Comparison of ENCODE assay signal across 18 cellular contexts in genomic region chr4:183165371-183165770, GRCh38.
DNase-seq lines count a peak whose midpoint lies in the region; ATAC-seq and TF ChIP-seq lines count a peak whose summit lies in the region.
"Had no signal": no experiment of that assay in that cellular context is flagged by ENCODE, and none has a peak within 500 bp of the region (broad histone marks: within the 10 kb centered on the region; RNA-seq: fewer than 3 reads in every experiment).

No MANE protein-coding gene starts in this region.

- peak; percentile 77 for ATAC-seq in upper lobe of right lung
- ATAC-seq: activated T-cell treated with anti-CD3 and anti-CD28 coated beads, Interleukin-2, amount 50 U/mL, for 4 hours; psoas muscle had no signal

- BruUV-seq in MCF 10A (replicated peaks; lab: Mats Ljungman, UMichigan), result no TSS peak

- no peaks in the 10 kb centered on the region for H3K36me3 Mint-ChIP-seq in MCF 10A (ENCODE audit: insufficient read depth, unreplicated experiment)

- no peak for DNase-seq in MCF 10A (ENCODE audit: unreplicated experiment)
- DNase-seq in breast epithelium (ENCODE audit: low spot score in 2 of 2), result no peak
- peak; percentile 67 for DNase-seq in choroid plexus epithelial cell (ENCODE audit: low read depth)
- DNase-seq in iris pigment epithelial cell (ENCODE audit: low read depth), result peak; percentile 49
- DNase-seq in upper lobe of right lung, result no peak
- no peak for DNase-seq in DMS114 treated with DMSO at 0.1 percent for 48 hours (lab: John Stamatoyannopoulos, UW; ENCODE audit: unreplicated experiment)
- no peak for DNase-seq in inferior parietal cortex (ENCODE audit: extremely low spot score)
- DNase-seq in activated gamma-delta T cell (lab: John Stamatoyannopoulos, UW), result no peak
- DNase-seq: activated CD4-positive, alpha-beta T cell treated with anti-CD3 and anti-CD28 coated beads for 4 hours; activated T-cell treated with anti-CD3 and anti-CD28 coated beads, Interleukin-2, amount 50 U/mL, for 4 hours; amniotic stem cell; dorsolateral prefrontal cortex; NCI-H2081; NCI-H748 treated with DMSO at 0.1 percent for 48 hours; psoas muscle; RPMI8226 had no signal

- H3K27ac Mint-ChIP-seq in MCF 10A (ENCODE audit: low read depth, unreplicated experiment), result peak overlapping the region; percentile 13
- H3K27ac Mint-ChIP-seq: T-helper 2 cell treated with Interferon-gamma antibody and Interleukin-4, amounts not matched to agents 5 μg/mL and 100 μg/mL, for 36 hours had no signal

- H3K4me1 ChIP-seq in breast epithelium (no peaks in the 10 kb centered on the region), upper lobe of right lung (peaks cover 25% of the 10 kb centered on the region)

- no peak for TF ChIP-seq POLR2A in breast epithelium (IDR thresholded peaks at IDR 0.05)

- H3K36me3 ChIP-seq in breast epithelium (no peaks in the 10 kb centered on the region), upper lobe of right lung (no peaks in the 10 kb centered on the region)

- H3K4me3 ChIP-seq in breast epithelium (no peak overlapping the region), choroid plexus epithelial cell (ENCODE audit: low read depth, low read length) (no peak overlapping the region), upper lobe of right lung (no peak overlapping the region)
- H3K4me3 ChIP-seq: dorsolateral prefrontal cortex, psoas muscle had no signal

- peaks cover 5% of the 10 kb centered on the region for H3K9me3 Mint-ChIP-seq in MCF 10A (ENCODE audit: unreplicated experiment)
- H3K9me3 Mint-ChIP-seq: activated T-cell treated with anti-CD3 and anti-CD28 coated beads, Interleukin-2, amount 50 U/mL, for 4 hours; T-helper 2 cell treated with Interferon-gamma antibody and Interleukin-4, amounts not matched to agents 5 μg/mL and 100 μg/mL, for 36 hours had no signal

- CTCF ChIA-PET in MCF 10A (lab: Yijun Ruan, JAX), result interaction anchor here (0.7 to 0.8 kb wide), 2 partner anchors 10 to 1103 kb away, joined by 3 read pairs; no protein-coding TSS in a partner anchor

- no peaks in the 10 kb centered on the region for H3K9me3 ChIP-seq in breast epithelium
- H3K9me3 ChIP-seq in upper lobe of right lung, result no peaks in the 10 kb centered on the region
- H3K9me3 ChIP-seq: psoas muscle had no signal

- POLR2A ChIA-PET in MCF 10A (lab: Yijun Ruan, JAX), result interaction anchor here (1.4 kb wide), 1 partner anchor 17 kb away, joined by 5 read pairs; no protein-coding TSS in a partner anchor

- H3K27me3 Mint-ChIP-seq in MCF 10A (ENCODE audit: insufficient read depth, unreplicated experiment), result no peaks in the 10 kb centered on the region

- H3K27ac ChIP-seq in breast epithelium (no peak overlapping the region), upper lobe of right lung (peak overlapping the region; percentile 38)
- H3K27ac ChIP-seq: 22Rv1, psoas muscle had no signal

- intact Hi-C loops in MCF 10A (cut with micrococcal nuclease) (no loop called here), breast epithelium (cut with DNase I; ENCODE audit: low total_unique reads) (no loop called here), upper lobe of right lung (cut with DNase I) (no loop called here)

- H3K27me3 ChIP-seq in breast epithelium (no peaks in the 10 kb centered on the region), upper lobe of right lung (no peaks in the 10 kb centered on the region)
- H3K27me3 ChIP-seq: dorsolateral prefrontal cortex had no signal

- TF ChIP-seq CTCF in MCF 10A (IDR thresholded peaks at IDR 0.05; ENCODE audit: unreplicated experiment) (no peak), breast epithelium (IDR thresholded peaks at IDR 0.05) (no peak), choroid plexus epithelial cell (conservative IDR thresholded peaks at IDR 0.05; ENCODE audit: low read depth, low read length) (no peak), upper lobe of right lung (IDR thresholded peaks at IDR 0.05) (no peak)

- H3K4me1 Mint-ChIP-seq in MCF 10A (ENCODE audit: insufficient read depth, unreplicated experiment), result peaks cover 34% of the 10 kb centered on the region

- H3K4me3 Mint-ChIP-seq in MCF 10A (ENCODE audit: unreplicated experiment), result no peak overlapping the region
- H3K4me3 Mint-ChIP-seq: activated T-cell treated with anti-CD3 and anti-CD28 coated beads, Interleukin-2, amount 50 U/mL, for 4 hours; T-helper 2 cell treated with Interferon-gamma antibody and Interleukin-4, amounts not matched to agents 5 μg/mL and 100 μg/mL, for 36 hours had no signal

Comparison
In these comparisons a context has a peak if more than half of its experiments do, and no peak if none do; other contexts are left out.
1. DNase-seq: peak in choroid plexus epithelial cell (single experiment) and iris pigment epithelial cell (single experiment); none in MCF 10A (single experiment), breast epithelium (0 of 2), upper lobe of right lung (single experiment), DMS114 treated with DMSO at 0.1 percent for 48 hours (single experiment), inferior parietal cortex (single experiment) and activated gamma-delta T cell (single experiment).